ENCODE assay signal across 1 cellular context in the genomic region with DNA sequence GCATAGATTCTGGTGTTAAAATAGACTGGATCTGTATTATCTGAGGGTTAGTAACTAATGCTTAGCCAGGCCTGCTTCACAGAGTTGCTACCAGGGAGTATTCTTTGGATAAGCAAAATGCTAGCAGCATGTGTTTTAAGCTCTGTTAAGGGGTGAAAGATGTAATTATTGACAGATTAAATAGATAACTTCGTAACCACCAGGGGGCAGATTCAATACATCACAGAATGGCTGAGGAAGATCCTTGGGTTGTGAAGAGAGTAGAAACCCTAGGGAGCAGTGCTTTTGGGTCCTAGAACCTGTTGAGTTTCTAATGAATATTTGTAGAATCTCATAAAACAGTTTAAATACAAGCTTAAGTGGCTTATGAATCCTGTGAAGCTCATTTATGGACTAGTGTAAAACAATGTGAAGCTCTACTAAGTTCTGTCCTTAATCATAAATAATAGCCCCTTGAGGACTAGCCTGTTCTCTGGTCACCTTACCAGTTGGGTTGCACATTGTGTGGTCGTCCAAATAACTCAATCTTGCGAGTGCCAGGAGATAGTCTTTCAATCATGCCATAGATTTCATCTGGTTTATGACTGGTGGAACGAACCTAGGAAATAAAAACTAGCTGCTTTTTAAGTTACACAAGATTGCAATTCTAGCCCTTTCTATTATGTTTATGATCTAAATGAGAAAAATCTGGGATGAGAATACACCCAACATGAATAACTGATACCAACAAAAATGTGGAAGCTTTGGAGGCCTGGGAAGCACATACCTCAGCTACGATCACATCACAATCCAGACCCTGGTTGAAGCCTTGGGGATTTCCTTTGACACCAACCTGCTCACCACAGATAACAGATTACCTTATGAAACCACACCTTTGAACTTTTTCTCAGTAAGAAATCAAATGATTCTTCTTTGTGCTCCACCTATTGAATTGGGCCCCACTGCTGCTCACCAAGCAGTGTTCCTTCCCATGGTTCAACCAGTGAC.
TF ChIP-seq lines count a peak whose summit lies in the region.

No MANE protein-coding gene starts in this region.

TF ChIP-seq in liver, 16 proteins besides CTCF, POLR2A, EP300 and RAD21 (continued from another document):
- TF ChIP-seq REST (IDR thresholded peaks at IDR 0.05) (no peak), NR2F2 (IDR thresholded peaks at IDR 0.05) (no peak), HNF4G (IDR thresholded peaks at IDR 0.05) (no peak), ATF3 (IDR thresholded peaks at IDR 0.05) (no peak)
